In the genomic region with DNA sequence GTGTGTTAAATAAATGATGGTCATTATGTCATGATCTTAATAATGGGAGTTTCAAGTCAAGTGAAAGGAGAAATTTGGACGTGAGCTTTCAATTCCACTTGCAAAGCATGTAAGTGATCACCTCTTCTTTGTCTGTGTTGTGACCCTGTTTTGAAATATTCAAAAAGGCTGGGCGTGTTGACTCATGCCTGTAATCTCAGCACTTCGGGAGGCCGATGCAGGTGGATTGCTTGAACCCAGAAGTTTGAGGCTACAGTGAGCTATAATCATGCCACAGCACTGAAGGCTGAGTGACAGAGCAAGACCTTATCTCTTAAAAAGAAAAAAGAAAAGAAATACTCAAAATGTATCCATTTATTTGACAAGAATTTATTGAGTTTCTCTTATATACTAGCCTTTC, we compare ENCODE assay signal across 14 cellular contexts.
DNase-seq lines count a peak whose midpoint lies in the region; ATAC-seq and TF ChIP-seq lines count a peak whose summit lies in the region.
"Had no signal": no experiment of that assay in that cellular context is flagged by ENCODE, and none has a peak within 500 bp of the region (broad histone marks: within the 10 kb centered on the region; RNA-seq: fewer than 3 reads in every experiment).

No MANE protein-coding gene starts in this region.

- no peaks in the 10 kb centered on the region for H3K36me3 ChIP-seq in OCI-LY3 (replicated peaks; ENCODE audit: low read depth, low read length)

- no peak overlapping the region for H3K4me3 ChIP-seq in OCI-LY3 (ENCODE audit: low read length)

- no peak for DNase-seq in DMS 273 treated with DMSO at 0.1 percent for 48 hours (lab: John Stamatoyannopoulos, UW)
- DNase-seq in central memory CD4-positive, alpha-beta T cell: no peak
- DNase-seq in NCI-H524 (lab: John Stamatoyannopoulos, UW): no peak
- DNase-seq: activated CD4-positive, alpha-beta T cell treated with anti-CD3 and anti-CD28 coated beads, Interleukin-2, amount 50 U/mL, for 1 hour; activated naive CD4-positive, alpha-beta T cell; CD8-positive, alpha-beta T cell; midbrain; NCI-H1694; SW 1271 had no signal

- H3K79me2 ChIP-seq in OCI-LY3 (ENCODE audit: low read length): no peaks in the 10 kb centered on the region

- peak; percentile 40 for ATAC-seq in GM18520 (IDR thresholded peaks at IDR 0.05; ENCODE audit: unreplicated experiment)
- peak; percentile 43 for ATAC-seq in GM19438 (IDR thresholded peaks at IDR 0.05; ENCODE audit: low read depth, unreplicated experiment)
- ATAC-seq in HG02884 (IDR thresholded peaks at IDR 0.05; ENCODE audit: unreplicated experiment): peak; percentile 46
- ATAC-seq: CD8-positive, alpha-beta T cell; HCT116 had no signal

- H3K4me1 ChIP-seq in OCI-LY3 (ENCODE audit: low read length): peaks cover 80% of the 10 kb centered on the region

- no peaks in the 10 kb centered on the region for H4K20me1 ChIP-seq in OCI-LY3 (ENCODE audit: insufficient read depth, low read length)

- H3K27me3 ChIP-seq in OCI-LY3 (ENCODE audit: low read depth, low read length): no peaks in the 10 kb centered on the region

- no peak for TF ChIP-seq CTCF in OCI-LY3 (IDR thresholded peaks at IDR 0.05; ENCODE audit: low read depth, low read length)

- 0 out of 2 replicates have a peak overlapping the region, but pooled peaks have one; percentile 1 for H3K27ac ChIP-seq in OCI-LY3 (ENCODE audit: low read length)

- H3K9me3 ChIP-seq in OCI-LY3 (ENCODE audit: insufficient read depth, low read length): no peaks in the 10 kb centered on the region

- H2AFZ ChIP-seq in OCI-LY3 (ENCODE audit: low read depth, low read length): no peak overlapping the region

- H3K4me2 ChIP-seq in OCI-LY3 (ENCODE audit: low read length): peak overlapping the region; percentile 48

- H3K9ac ChIP-seq in OCI-LY3 (ENCODE audit: low read length): no peak overlapping the region
